10 cellular contexts compared by ENCODE assay signal in genomic region chr11:67023957-67024353, GRCh38. TPM values are rescaled to one million over a fixed set of nuclear protein-coding genes. Genes with fewer than 3 reads are reported as not detected.
DNase-seq lines count a peak whose midpoint lies in the region; TF ChIP-seq lines count a peak whose summit lies in the region.
"Had no signal": no experiment of that assay in that cellular context is flagged by ENCODE, and none has a peak within 500 bp of the region (broad histone marks: within the 10 kb centered on the region; RNA-seq: fewer than 3 reads in every experiment).

No MANE protein-coding gene starts in this region.

- H3K36me3 Mint-ChIP-seq in nephron progenitor cell (ENCODE audit: low read depth): no peaks in the 10 kb centered on the region
- H3K36me3 Mint-ChIP-seq in activated T-helper 1 cell treated with anti-CD3 and anti-CD28 coated beads, Interleukin-12 subunit alpha, Interleukin-12 subunit beta, Interleukin-2, Interleukin-4 antibody, amounts not matched to agents 30 ng/mL and 10 ng/mL and 1 ng/mL, durations not matched to agents 14 hours and 24 hours and 36 hours (ENCODE audit: low read depth): no peaks in the 10 kb centered on the region

- DNase-seq in AG10803 (ENCODE audit: low read depth): no peak
- DNase-seq in HuH-7.5 (ENCODE audit: low spot score): peak; percentile 81
- DNase-seq in coronary artery (ENCODE audit: low spot score): no peak
- no peak for DNase-seq in nephron progenitor cell
- no peak for DNase-seq in effector CD8-positive, alpha-beta T cell (lab: John Stamatoyannopoulos, UW)
- no peak for DNase-seq in posterior vena cava (ENCODE audit: low spot score)
- no peak for DNase-seq in activated T-helper 1 cell treated with anti-CD3 and anti-CD28 coated beads, Interleukin-12 subunit alpha, Interleukin-12 subunit beta, Interleukin-2, Interleukin-4 antibody, amounts not matched to agents 30 ng/mL and 10 ng/mL and 1 ng/mL, durations not matched to agents 14 hours and 24 hours and 36 hours (ENCODE audit: low spot score)
- DNase-seq in NCI-H526 treated with DMSO at 0.1 percent for 48 hours (lab: John Stamatoyannopoulos, UW): no peak
- DNase-seq: testis had no signal

- TF ChIP-seq CTCF in AG10803 (conservative IDR thresholded peaks at IDR 0.05; ENCODE audit: low read length): no peak
- TF ChIP-seq CTCF in coronary artery (IDR thresholded peaks at IDR 0.05): no peak
- no peak for TF ChIP-seq CTCF in nephron progenitor cell (IDR thresholded peaks at IDR 0.05)

- peak overlapping the region in 1 of 2 donors; percentile 71 for H3K27ac ChIP-seq in coronary artery
- H3K27ac ChIP-seq: testis had no signal

- H3K4me3 ChIP-seq in AG10803 (ENCODE audit: low read length): peak overlapping the region; percentile 41
- peak overlapping the region; percentile 78 for H3K4me3 ChIP-seq in coronary artery
- H3K4me3 ChIP-seq: lung had no signal

- H3K9me3 Mint-ChIP-seq in nephron progenitor cell: peaks cover 1% of the 10 kb centered on the region
- H3K9me3 Mint-ChIP-seq in activated T-helper 1 cell treated with anti-CD3 and anti-CD28 coated beads, Interleukin-12 subunit alpha, Interleukin-12 subunit beta, Interleukin-2, Interleukin-4 antibody, amounts not matched to agents 30 ng/mL and 10 ng/mL and 1 ng/mL, durations not matched to agents 14 hours and 24 hours and 36 hours: no peaks in the 10 kb centered on the region

- intact Hi-C loops in posterior vena cava (cut with DNase I): no loop called here
- intact Hi-C loops in activated T-helper 1 cell treated with anti-CD3 and anti-CD28 coated beads, Interleukin-12 subunit alpha, Interleukin-12 subunit beta, Interleukin-2, Interleukin-4 antibody, amounts not matched to agents 30 ng/mL and 10 ng/mL and 1 ng/mL, durations not matched to agents 14 hours and 24 hours and 36 hours (cut with micrococcal nuclease): no loop called here

- H3K4me3 Mint-ChIP-seq in nephron progenitor cell: peak overlapping the region; percentile 86
- no peak overlapping the region for H3K4me3 Mint-ChIP-seq in activated T-helper 1 cell treated with anti-CD3 and anti-CD28 coated beads, Interleukin-12 subunit alpha, Interleukin-12 subunit beta, Interleukin-2, Interleukin-4 antibody, amounts not matched to agents 30 ng/mL and 10 ng/mL and 1 ng/mL, durations not matched to agents 14 hours and 24 hours and 36 hours

- no peak overlapping the region for H3K27ac Mint-ChIP-seq in nephron progenitor cell
- no peak overlapping the region for H3K27ac Mint-ChIP-seq in activated T-helper 1 cell treated with anti-CD3 and anti-CD28 coated beads, Interleukin-12 subunit alpha, Interleukin-12 subunit beta, Interleukin-2, Interleukin-4 antibody, amounts not matched to agents 30 ng/mL and 10 ng/mL and 1 ng/mL, durations not matched to agents 14 hours and 24 hours and 36 hours

- H3K27me3 Mint-ChIP-seq in nephron progenitor cell (ENCODE audit: low read depth, poor library complexity): peaks cover 82% of the 10 kb centered on the region
- H3K27me3 Mint-ChIP-seq in activated T-helper 1 cell treated with anti-CD3 and anti-CD28 coated beads, Interleukin-12 subunit alpha, Interleukin-12 subunit beta, Interleukin-2, Interleukin-4 antibody, amounts not matched to agents 30 ng/mL and 10 ng/mL and 1 ng/mL, durations not matched to agents 14 hours and 24 hours and 36 hours (ENCODE audit: insufficient read depth): peaks cover 61% of the 10 kb centered on the region

- peaks cover 5% of the 10 kb centered on the region for H3K4me1 Mint-ChIP-seq in nephron progenitor cell
- peaks cover 12% of the 10 kb centered on the region for H3K4me1 Mint-ChIP-seq in activated T-helper 1 cell treated with anti-CD3 and anti-CD28 coated beads, Interleukin-12 subunit alpha, Interleukin-12 subunit beta, Interleukin-2, Interleukin-4 antibody, amounts not matched to agents 30 ng/mL and 10 ng/mL and 1 ng/mL, durations not matched to agents 14 hours and 24 hours and 36 hours (ENCODE audit: low read depth)

RNA-seq across cellular contexts. Expression of gene SYT12, which starts 1.0 kb away (rescaled TPM):
- total RNA-seq in posterior vena cava: under 1 TPM; 0.37 to 0.67 TPM
- not detected in 2 replicates for total RNA-seq in activated T-helper 1 cell treated with anti-CD3 and anti-CD28 coated beads, Interleukin-12 subunit alpha, Interleukin-12 subunit beta, Interleukin-2, Interleukin-4 antibody, amounts not matched to agents 30 ng/mL and 10 ng/mL and 1 ng/mL, durations not matched to agents 14 hours and 24 hours and 36 hours

RNA-seq across cellular contexts. Expression of gene RHOD, which starts 32.7 kb away (rescaled TPM):
- total RNA-seq in posterior vena cava: 10 to 100 TPM; 12.5 to 18.0 TPM
- 0.39 and 0.44 TPM in 2 replicates for total RNA-seq in activated T-helper 1 cell treated with anti-CD3 and anti-CD28 coated beads, Interleukin-12 subunit alpha, Interleukin-12 subunit beta, Interleukin-2, Interleukin-4 antibody, amounts not matched to agents 30 ng/mL and 10 ng/mL and 1 ng/mL, durations not matched to agents 14 hours and 24 hours and 36 hours

RNA-seq across cellular contexts. Expression of gene C11orf86, which starts 48.9 kb away (rescaled TPM):
- not detected for total RNA-seq in posterior vena cava
- not detected in 2 replicates for total RNA-seq in activated T-helper 1 cell treated with anti-CD3 and anti-CD28 coated beads, Interleukin-12 subunit alpha, Interleukin-12 subunit beta, Interleukin-2, Interleukin-4 antibody, amounts not matched to agents 30 ng/mL and 10 ng/mL and 1 ng/mL, durations not matched to agents 14 hours and 24 hours and 36 hours
- total RNA-seq: lung had no signal
